In genomic region chr3:142586803-142587406, GRCh38 we compare ENCODE assay signal across 9 cellular contexts. TPM values are rescaled to one million over a fixed set of nuclear protein-coding genes. Genes with fewer than 3 reads are reported as not detected.
DNase-seq lines count a peak whose midpoint lies in the region; ATAC-seq lines count a peak whose summit lies in the region.
"Had no signal": no experiment of that assay in that cellular context is flagged by ENCODE, and none has a peak within 500 bp of the region (broad histone marks: within the 10 kb centered on the region; RNA-seq: fewer than 3 reads in every experiment).

No MANE protein-coding gene starts in this region.

- peaks cover 0 to 17% (median 11%) of the 10 kb centered on the region in 5 donors for H3K27me3 Mint-ChIP-seq in naive thymus-derived CD8-positive, alpha-beta T cell

- POLR2A ChIA-PET in naive thymus-derived CD8-positive, alpha-beta T cell (lab: Charles Lee): no interaction called here

- ATAC-seq in GM21529 (IDR thresholded peaks at IDR 0.05; ENCODE audit: unreplicated experiment): peak; percentile 83
- ATAC-seq in esophagus mucosa: peak; percentile 86
- ATAC-seq in naive thymus-derived CD8-positive, alpha-beta T cell: peak; percentile 65 to 81
- no peak for ATAC-seq in GM19328 (IDR thresholded peaks at IDR 0.05; ENCODE audit: unreplicated experiment)
- no peak for ATAC-seq in GM18520 (IDR thresholded peaks at IDR 0.05; ENCODE audit: unreplicated experiment)

- no peaks in the 10 kb centered on the region for H3K9me3 Mint-ChIP-seq in naive thymus-derived CD8-positive, alpha-beta T cell

- DNase-seq in DMS79 treated with DMSO at 0.1 percent for 48 hours (lab: John Stamatoyannopoulos, UW) (peak; percentile 29), NAMALWA (ENCODE audit: low spot score) (peak; percentile 81), SJSA1 (ENCODE audit: low read depth in 1 of 2, low spot score in 2 of 2) (peak; percentile 52 to 57)
- peak in 5 of 10 donors; percentile 27 to 53 (median 39) for DNase-seq in naive thymus-derived CD8-positive, alpha-beta T cell

- H3K27me3 ChIP-seq in SJSA1 (replicated peaks): 0 out of 2 replicates have a peak, but pooled peaks cover 3% of the 10 kb centered on the region

- H3K9me3 ChIP-seq in SJSA1 (replicated peaks): no peaks in the 10 kb centered on the region

- H3K36me3 Mint-ChIP-seq in naive thymus-derived CD8-positive, alpha-beta T cell: no peaks in the 10 kb centered on the region
- H3K36me3 Mint-ChIP-seq: activated naive CD8-positive, alpha-beta T cell had no signal

- H3K27ac Mint-ChIP-seq in naive thymus-derived CD8-positive, alpha-beta T cell: peak overlapping the region in 1 of 10 donors; percentile 53

- H3K27ac ChIP-seq in SJSA1: no peak overlapping the region

- H3K4me1 Mint-ChIP-seq in naive thymus-derived CD8-positive, alpha-beta T cell: no peaks in the 10 kb centered on the region

- no peak overlapping the region for H3K4me3 ChIP-seq in SJSA1

- H3K4me3 Mint-ChIP-seq in naive thymus-derived CD8-positive, alpha-beta T cell: no peak overlapping the region
- H3K4me3 Mint-ChIP-seq: activated naive CD8-positive, alpha-beta T cell had no signal

- no peaks in the 10 kb centered on the region for H3K36me3 ChIP-seq in SJSA1

- H3K4me1 ChIP-seq in SJSA1 (replicated peaks): no peaks in the 10 kb centered on the region

RNA-seq across cellular contexts. Expression of gene ATR, which starts 8.4 kb away (rescaled TPM):
- 13.3 and 20.4 TPM in 2 replicates for total RNA-seq in SJSA1 (2014; rRNA removed; shearing (Covaris generic))
- 15.5 TPM for total RNA-seq in esophagus mucosa
- total RNA-seq in naive thymus-derived CD8-positive, alpha-beta T cell: 10 to 100 TPM; 47.1 to 49.9 TPM
- polyA plus RNA-seq in naive thymus-derived CD8-positive, alpha-beta T cell: 10 to 100 TPM; 10.5 to 11.6 (median 11.5) TPM

RNA-seq across cellular contexts. Expression of gene PLS1, which starts 9.3 kb away (rescaled TPM):
- 5.2 and 5.4 TPM in 2 replicates for total RNA-seq in SJSA1 (2014; rRNA removed; shearing (Covaris generic))
- total RNA-seq in esophagus mucosa: 12.5 TPM
- total RNA-seq in naive thymus-derived CD8-positive, alpha-beta T cell: 1 to 10 TPM; 3.2 to 4.3 TPM
- polyA plus RNA-seq in naive thymus-derived CD8-positive, alpha-beta T cell: 1 to 10 TPM; 3.6 to 6.1 (median 4.4) TPM

Comparison
In these comparisons a context has a peak if more than half of its experiments do, and no peak if none do; other contexts are left out.
1. ATAC-seq: peak in GM21529 (single experiment), esophagus mucosa (single experiment) and naive thymus-derived CD8-positive, alpha-beta T cell (2 of 2); none in GM19328 (single experiment) and GM18520 (single experiment).